In genomic region chr22:44084044-44084772, GRCh38 we compare ENCODE assay signal across 14 cellular contexts.
DNase-seq lines count a peak whose midpoint lies in the region; ATAC-seq and TF ChIP-seq lines count a peak whose summit lies in the region.
"Had no signal": no experiment of that assay in that cellular context is flagged by ENCODE, and none has a peak within 500 bp of the region (broad histone marks: within the 10 kb centered on the region; RNA-seq: fewer than 3 reads in every experiment).

No MANE protein-coding gene starts in this region.

- H3K4me1 ChIP-seq in right cardiac atrium (ENCODE audit: control insufficient read depth, insufficient read depth, low read length): peaks cover 3% of the 10 kb centered on the region
- peaks cover 39% of the 10 kb centered on the region for H3K4me1 ChIP-seq in psoas muscle
- H3K4me1 ChIP-seq in PC-9 (replicated peaks; ENCODE audit: insufficient read depth): no peaks in the 10 kb centered on the region
- H3K4me1 ChIP-seq in vagina: peaks cover 45% of the 10 kb centered on the region

- peak; percentile 59 for ATAC-seq in Right ventricle myocardium superior (ENCODE audit: poor library complexity)
- no peak for ATAC-seq in right cardiac atrium
- ATAC-seq in psoas muscle: peak in 3 of 4 donors; percentile 14 to 51 (median 39)
- ATAC-seq: HCT116 had no signal

- TF ChIP-seq POLR2A in vagina (IDR thresholded peaks at IDR 0.05): no peak

- H3K36me3 ChIP-seq in psoas muscle (ENCODE audit: insufficient read depth in 1 of 2, low read depth in 1 of 2) (peaks cover 0 to 8% of the 10 kb centered on the region in 2 donors), PC-9 (ENCODE audit: low read depth) (no peaks in the 10 kb centered on the region), vagina (no peaks in the 10 kb centered on the region)
- H3K36me3 ChIP-seq: BLaER1 had no signal

- BruUV-seq in PC-9 (replicated peaks; lab: Mats Ljungman, UMichigan): no TSS peak

- H3K27ac ChIP-seq in right cardiac atrium (ENCODE audit: low read length) (no peak overlapping the region), psoas muscle (peak overlapping the region; percentile 94), PC-9 (no peak overlapping the region), vagina (no peak overlapping the region)
- H3K27ac ChIP-seq: BLaER1 had no signal

- 97% methylated on average over 11 of the region's 11 CpGs for WGBS in right cardiac atrium
- 54 to 84% (median 60%) methylated on average over 11 of the region's 11 CpGs for WGBS in psoas muscle, 3 donors

- no peak overlapping the region for H3K4me2 ChIP-seq in PC-9
- H3K4me2 ChIP-seq: BLaER1 had no signal

- H3F3A ChIP-seq in PC-9 (ENCODE audit: insufficient read depth, low read depth): peaks cover 11% of the 10 kb centered on the region; the same call in 1 of the 2 replicates

- intact Hi-C loops in Right ventricle myocardium superior (cut with DNase I) (loop anchor here (5.0 kb wide), 1 partner anchor 543 kb away; no protein-coding TSS in a partner anchor), cardiac septum (cut with DNase I) (loop anchor here (2.0 kb wide), 1 partner anchor 91 kb away; no protein-coding TSS in a partner anchor), right cardiac atrium (cut with DNase I) (loop anchor here in 2 of 4 donors (5.0 to 10.0 kb wide), 2 partner anchors 89 to 92 kb away; no protein-coding TSS in a partner anchor), psoas muscle (cut with DNase I) (loop anchor here (1.0 to 10.0 kb wide), 3 partner anchors 20 to 541 kb away; partner anchors contain the start of gene PARVB (in 2 of the 2)), PC-9 (cut with micrococcal nuclease; ENCODE audit: unreplicated experiment) (loop anchor here (5.0 to 10.0 kb wide), 2 partner anchors 241 to 483 kb away; no protein-coding TSS in a partner anchor), vagina (cut with DNase I) (loop anchor here (5.0 to 10.0 kb wide), 2 partner anchors 92 to 541 kb away; no protein-coding TSS in a partner anchor)

- H4K20me1 ChIP-seq in PC-9 (ENCODE audit: insufficient read depth): peaks cover 8% of the 10 kb centered on the region
- H4K20me1 ChIP-seq: BLaER1 had no signal

- no peaks in the 10 kb centered on the region for H3K9me2 ChIP-seq in PC-9 (ENCODE audit: insufficient read depth)

- POLR2A ChIA-PET in PC-9 (lab: Charles Lee; ENCODE audit: unreplicated experiment): no interaction called here

- H3K4me3 ChIP-seq in right cardiac atrium (ENCODE audit: low read length) (no peak overlapping the region), psoas muscle (no peak overlapping the region), PC-9 (no peak overlapping the region), vagina (no peak overlapping the region)
- H3K4me3 ChIP-seq: BLaER1 had no signal

- H2AFZ ChIP-seq in PC-9: no peak overlapping the region

- H3K27me3 ChIP-seq in right cardiac atrium (ENCODE audit: control insufficient read depth, insufficient read depth) (no peaks in the 10 kb centered on the region), psoas muscle (ENCODE audit: insufficient read depth in 3 of 3, low read length in 2 of 3) (no peaks in the 10 kb centered on the region), PC-9 (ENCODE audit: insufficient read depth, low read depth) (no peaks in the 10 kb centered on the region), vagina (no peaks in the 10 kb centered on the region)
- H3K27me3 ChIP-seq: BLaER1 had no signal

- CTCF ChIA-PET in PC-9 (lab: Charles Lee): interaction anchor here (0.7 kb wide), 1 partner anchor 49 kb away, joined by 3 read pairs; no protein-coding TSS in a partner anchor

- H3K79me2 ChIP-seq in PC-9 (ENCODE audit: low read depth): no peaks in the 10 kb centered on the region

- H3K9me3 ChIP-seq in right cardiac atrium (ENCODE audit: control insufficient read depth, low read length) (no peaks in the 10 kb centered on the region), psoas muscle (no peaks in the 10 kb centered on the region), PC-9 (ENCODE audit: insufficient read depth, low read depth) (no peaks in the 10 kb centered on the region), vagina (no peaks in the 10 kb centered on the region)
- H3K9me3 ChIP-seq: BLaER1 had no signal

- no peak for DNase-seq in Right ventricle myocardium superior
- DNase-seq in cardiac septum (ENCODE audit: low spot score): no peak
- DNase-seq in right cardiac atrium: peak in 2 of 3 donors; percentile 13 to 25
- peak in 1 of 2 donors; percentile 77 for DNase-seq in psoas muscle
- no peak for DNase-seq in PC-9
- no peak for DNase-seq in vagina (ENCODE audit: extremely low spot score in 2 of 2)
- DNase-seq in superior temporal gyrus (ENCODE audit: extremely low spot score): no peak
- DNase-seq: 8988T; AML-193; Calu3; CD4-positive, alpha-beta T cell; DMS 273 treated with DMSO at 0.1 percent for 48 hours had no signal

- TF ChIP-seq CTCF in psoas muscle (IDR thresholded peaks at IDR 0.05): no peak
- no peak for TF ChIP-seq CTCF in PC-9 (conservative IDR thresholded peaks at IDR 0.05)
- no peak for TF ChIP-seq CTCF in vagina (IDR thresholded peaks at IDR 0.05)

Comparison
In these comparisons a context has a peak if more than half of its experiments do, and no peak if none do; other contexts are left out.
1. ATAC-seq: peak in Right ventricle myocardium superior (single experiment) and psoas muscle (3 of 4); none in right cardiac atrium (0 of 2).
2. DNase-seq: peak in right cardiac atrium (2 of 3); none in Right ventricle myocardium superior (single experiment), cardiac septum (single experiment), PC-9 (0 of 2), vagina (0 of 2) and superior temporal gyrus (single experiment).